ENCODE assay signal across 9 cellular contexts in the genomic region with DNA sequence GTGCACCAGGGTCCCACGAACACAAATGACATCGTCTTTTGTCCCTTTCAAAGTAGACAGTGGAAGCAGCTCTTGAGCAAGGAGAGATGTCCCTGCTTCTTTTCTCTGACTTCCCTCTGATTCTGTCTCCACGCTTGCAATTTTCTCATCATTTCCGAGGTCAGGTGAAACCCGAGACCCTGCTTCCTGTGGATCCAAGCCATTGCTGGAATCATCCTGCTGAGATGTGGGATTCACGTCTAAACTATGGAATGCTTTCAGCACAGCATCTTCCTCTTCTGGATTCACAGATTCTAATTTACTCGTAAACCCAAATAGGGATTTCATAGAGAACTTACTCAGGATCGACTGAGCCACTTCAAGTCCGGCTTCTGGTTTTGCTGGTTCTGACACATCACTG.
DNase-seq lines count a peak whose midpoint lies in the region; ATAC-seq and TF ChIP-seq lines count a peak whose summit lies in the region.
"Had no signal": no experiment of that assay in that cellular context is flagged by ENCODE, and none has a peak within 500 bp of the region (broad histone marks: within the 10 kb centered on the region; RNA-seq: fewer than 3 reads in every experiment).

No MANE protein-coding gene starts in this region.

- no peak for ATAC-seq in natural killer cell treated with Interleukin-12 subunit alpha and Interleukin-12 subunit beta and Interleukin-15 and Interleukin-18, amount 100 ng/mL, for 72 hours

- TF ChIP-seq CTCF in colonic mucosa (IDR thresholded peaks at IDR 0.05) (no peak), GM13977 (IDR thresholded peaks at IDR 0.05; ENCODE audit: extremely low read depth, insufficient read depth, missing control alignments) (no peak)

- no peaks in the 10 kb centered on the region for H3K9me3 Mint-ChIP-seq in natural killer cell treated with Interleukin-12 subunit alpha and Interleukin-12 subunit beta and Interleukin-15 and Interleukin-18, amount 100 ng/mL, for 72 hours

- 69% methylated on average over 9 of the region's 9 CpGs for WGBS in HUES64

- H3K27me3 ChIP-seq in HUES64 (ENCODE audit: insufficient read depth, low read length) (no peaks in the 10 kb centered on the region), colonic mucosa (no peaks in the 10 kb centered on the region)

- in situ Hi-C loops in GM13977 (cut with MboI; ENCODE audit: low pct_unique_long_range_greater_than_20kb, low sequenced_read_pairs, unreplicated experiment): no loop called here

- H3K27me3 Mint-ChIP-seq in natural killer cell treated with Interleukin-12 subunit alpha and Interleukin-12 subunit beta and Interleukin-15 and Interleukin-18, amount 100 ng/mL, for 72 hours: peaks cover 0 to 19% of the 10 kb centered on the region in 2 donors

- H3K4me3 ChIP-seq in HUES64 (ENCODE audit: low read length) (peak overlapping the region; percentile 18; the same call in 1 of the 2 replicates), colonic mucosa (peak overlapping the region; percentile 34)

- H3K9ac ChIP-seq in HUES64 (ENCODE audit: low read depth, low read length) (peak overlapping the region; percentile 6; the same call in 1 of the 2 replicates), colonic mucosa (ENCODE audit: low read depth in 2 of 2, low read length in 2 of 2) (peak overlapping the region; percentile 46 to 98)

- DNase-seq in AG20443 (ENCODE audit: low spot score) (peak; percentile 64), colonic mucosa (no peak), OCI-M1 (lab: John Stamatoyannopoulos, UW) (no peak), NCI-H82 treated with DMSO at 0.1 percent for 48 hours (lab: John Stamatoyannopoulos, UW; ENCODE audit: unreplicated experiment) (no peak), GM13977 (ENCODE audit: low spot score) (no peak)
- DNase-seq in natural killer cell treated with Interleukin-12 subunit alpha and Interleukin-12 subunit beta and Interleukin-15 and Interleukin-18, amount 100 ng/mL, for 72 hours (ENCODE audit: low spot score): no peak
- no peak for DNase-seq in activated CD8-positive, alpha-beta memory T cell treated with anti-CD3 and anti-CD28 coated beads for 24 hours
- DNase-seq: stimulated activated CD4-positive, alpha-beta T cell treated with anti-CD3 and anti-CD28 coated beads, Interleukin-12 subunit alpha, Interleukin-12 subunit beta, amount 100 ng/mL, for 4 hours had no signal

- H3K36me3 Mint-ChIP-seq in natural killer cell treated with Interleukin-12 subunit alpha and Interleukin-12 subunit beta and Interleukin-15 and Interleukin-18, amount 100 ng/mL, for 72 hours: no peaks in the 10 kb centered on the region

- peaks cover 15 to 22% of the 10 kb centered on the region in 2 donors for H3K4me1 Mint-ChIP-seq in natural killer cell treated with Interleukin-12 subunit alpha and Interleukin-12 subunit beta and Interleukin-15 and Interleukin-18, amount 100 ng/mL, for 72 hours (ENCODE audit: low read depth in 2 of 2)

- H3K27ac ChIP-seq in HUES64 (ENCODE audit: low read depth, low read length) (peak overlapping the region; percentile 67; the same call in 1 of the 2 replicates), colonic mucosa (peak overlapping the region; percentile 90)

- H3K4me1 ChIP-seq in HUES64 (ENCODE audit: insufficient read depth, low read length) (peaks cover 32% of the 10 kb centered on the region), colonic mucosa (peaks cover 4% of the 10 kb centered on the region)

- intact Hi-C loops in colonic mucosa (cut with DNase I): no loop called here

- peak overlapping the region; percentile 79 to 85 for H3K27ac Mint-ChIP-seq in natural killer cell treated with Interleukin-12 subunit alpha and Interleukin-12 subunit beta and Interleukin-15 and Interleukin-18, amount 100 ng/mL, for 72 hours

- no peaks in the 10 kb centered on the region for H3K36me3 ChIP-seq in HUES64 (ENCODE audit: insufficient read depth, low read length)
- H3K36me3 ChIP-seq in colonic mucosa: no peaks in the 10 kb centered on the region

- H3K9me3 ChIP-seq in HUES64 (ENCODE audit: insufficient read depth, low read depth, low read length) (no peaks in the 10 kb centered on the region), colonic mucosa (no peaks in the 10 kb centered on the region)

- peak overlapping the region; percentile 89 for H3K4me3 Mint-ChIP-seq in natural killer cell treated with Interleukin-12 subunit alpha and Interleukin-12 subunit beta and Interleukin-15 and Interleukin-18, amount 100 ng/mL, for 72 hours
